In the genomic region with DNA sequence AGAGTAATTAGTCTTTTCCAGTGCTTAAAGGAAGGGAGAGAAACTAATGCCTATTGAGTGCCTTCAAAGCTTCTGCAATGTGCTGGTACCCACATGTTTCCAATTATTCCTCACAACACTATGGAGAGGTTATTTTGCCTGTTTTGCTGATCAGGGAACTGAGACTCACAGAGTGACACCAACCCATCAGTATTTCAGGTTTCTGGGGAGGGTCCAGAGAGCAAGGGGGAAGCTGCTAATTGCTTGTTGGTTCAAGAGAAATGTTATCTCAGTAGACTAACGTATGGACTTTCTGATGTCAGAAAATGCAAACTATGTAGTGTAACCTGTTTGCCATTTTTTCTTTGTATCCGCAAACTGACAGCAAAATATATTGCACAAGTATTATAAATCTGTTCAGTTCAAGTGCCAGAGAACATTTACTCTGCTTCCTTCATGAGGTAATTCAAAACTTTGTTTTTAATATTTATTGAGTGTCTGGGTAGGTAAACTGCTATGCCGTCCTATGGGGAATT, we compare ENCODE assay signal across 16 cellular contexts.
DNase-seq lines count a peak whose midpoint lies in the region; TF ChIP-seq lines count a peak whose summit lies in the region.
"Had no signal": no experiment of that assay in that cellular context is flagged by ENCODE, and none has a peak within 500 bp of the region (broad histone marks: within the 10 kb centered on the region; RNA-seq: fewer than 3 reads in every experiment).

No MANE protein-coding gene starts in this region.

- H3K4me1 ChIP-seq in endodermal cell (ENCODE audit: control insufficient read depth, insufficient read depth, low read length) = peaks cover 12% of the 10 kb centered on the region
- H3K4me1 ChIP-seq in SJCRH30 = no peaks in the 10 kb centered on the region
- H3K4me1 ChIP-seq in prostate gland (replicated peaks) = no peaks in the 10 kb centered on the region

- no peak overlapping the region for H3K4me3 Mint-ChIP-seq in endodermal cell
- H3K4me3 Mint-ChIP-seq in mesothelial cell of epicardium = no peak overlapping the region
- H3K4me3 Mint-ChIP-seq in type B pancreatic cell = peak overlapping the region; percentile 21
- H3K4me3 Mint-ChIP-seq: CD4-positive, CD25-positive, alpha-beta regulatory T cell; CD8-positive, alpha-beta memory T cell; GM23338 had no signal

- H3K4me1 Mint-ChIP-seq in endodermal cell = peaks cover 16% of the 10 kb centered on the region
- H3K4me1 Mint-ChIP-seq in mesothelial cell of epicardium = peaks cover 75% of the 10 kb centered on the region
- peaks cover 59% of the 10 kb centered on the region for H3K4me1 Mint-ChIP-seq in type B pancreatic cell (ENCODE audit: unreplicated experiment)
- H3K4me1 Mint-ChIP-seq: CD4-positive, CD25-positive, alpha-beta regulatory T cell; CD8-positive, alpha-beta memory T cell; GM23338 had no signal

- no peak for TF ChIP-seq POLR2A in prostate gland (IDR thresholded peaks at IDR 0.05)

- POLR2A ChIA-PET in HEK293T (lab: Yijun Ruan, JAX) = no interaction called here

- H3K36me3 Mint-ChIP-seq in endodermal cell (ENCODE audit: low read depth) (no peaks in the 10 kb centered on the region), mesothelial cell of epicardium (no peaks in the 10 kb centered on the region), type B pancreatic cell (no peaks in the 10 kb centered on the region)
- H3K36me3 Mint-ChIP-seq: CD4-positive, CD25-positive, alpha-beta regulatory T cell; CD8-positive, alpha-beta memory T cell had no signal

- H3K4me3 ChIP-seq in endodermal cell (ENCODE audit: low read length) = no peak overlapping the region
- no peak overlapping the region for H3K4me3 ChIP-seq in SJCRH30
- no peak overlapping the region for H3K4me3 ChIP-seq in prostate gland
- H3K4me3 ChIP-seq: GM23338 had no signal

- H3K27ac Mint-ChIP-seq in endodermal cell (no peak overlapping the region), mesothelial cell of epicardium (peak overlapping the region; percentile 95), type B pancreatic cell (peak overlapping the region; percentile 88)
- H3K27ac Mint-ChIP-seq: CD4-positive, CD25-positive, alpha-beta regulatory T cell; CD8-positive, alpha-beta memory T cell; GM23338 had no signal

- WGBS in endodermal cell (ENCODE audit: insufficient coverage in 1 of 2, insufficient read length in 1 of 2), 2 experiments = 88 to 100% methylated on average over 1 to 3 of the region's 3 CpGs
- WGBS in prostate gland = 42% methylated on average over 3 of the region's 3 CpGs

- H3K9ac ChIP-seq in endodermal cell (ENCODE audit: extremely low read depth, low read length, poor library complexity, severe bottlenecking) = no peak overlapping the region

- CTCF ChIA-PET in HEK293T (lab: Yijun Ruan, JAX) = no interaction called here

- H3K27ac ChIP-seq in endodermal cell (ENCODE audit: low read depth, low read length) = no peak overlapping the region
- no peak overlapping the region for H3K27ac ChIP-seq in SJCRH30
- H3K27ac ChIP-seq in prostate gland = no peak overlapping the region

- DNase-seq in HEK293T (ENCODE audit: extremely low spot score) (no peak), endodermal cell (peak; percentile 10), mesothelial cell of epicardium (ENCODE audit: low spot score in 2 of 2, unreplicated experiment in 2 of 2) (no peak), type B pancreatic cell (ENCODE audit: extremely low spot score, unreplicated experiment) (no peak), SJCRH30 (no peak), head of caudate nucleus (no peak), prostate gland (ENCODE audit: low spot score) (no peak)
- DNase-seq: ACHN; BE2C; C1 segment of cervical spinal cord; CD4-positive, CD25-positive, alpha-beta regulatory T cell; CD8-positive, alpha-beta memory T cell; COR-L47; H7; IMR-90 had no signal

- TF ChIP-seq CTCF in endodermal cell (conservative IDR thresholded peaks at IDR 0.05) (no peak), mesothelial cell of epicardium (IDR thresholded peaks at IDR 0.05; ENCODE audit: unreplicated experiment) (no peak), type B pancreatic cell (conservative IDR thresholded peaks at IDR 0.05) (no peak), prostate gland (IDR thresholded peaks at IDR 0.05) (no peak)

- H3K9me3 Mint-ChIP-seq in endodermal cell (peaks cover 6% of the 10 kb centered on the region), mesothelial cell of epicardium (no peaks in the 10 kb centered on the region), type B pancreatic cell (peaks cover 4% of the 10 kb centered on the region)
- H3K9me3 Mint-ChIP-seq: GM23338 had no signal

- H3K36me3 ChIP-seq in endodermal cell (ENCODE audit: control insufficient read depth, insufficient read depth, low read length) (no peaks in the 10 kb centered on the region), SJCRH30 (no peaks in the 10 kb centered on the region), prostate gland (no peaks in the 10 kb centered on the region)
- H3K36me3 ChIP-seq: BE2C had no signal

- H3K27me3 Mint-ChIP-seq in endodermal cell (ENCODE audit: insufficient read depth) (peaks cover 90% of the 10 kb centered on the region), mesothelial cell of epicardium (ENCODE audit: low read depth) (no peaks in the 10 kb centered on the region), type B pancreatic cell (peaks cover 6% of the 10 kb centered on the region)
- H3K27me3 Mint-ChIP-seq: CD4-positive, CD25-positive, alpha-beta regulatory T cell had no signal

- intact Hi-C loops in head of caudate nucleus (cut with DNase I) = no loop called here
- intact Hi-C loops in prostate gland (cut with DNase I) = no loop called here

- H3K9me3 ChIP-seq in endodermal cell (ENCODE audit: control insufficient read depth, low read length) (peaks cover 4% of the 10 kb centered on the region), SJCRH30 (replicated peaks) (no peaks in the 10 kb centered on the region), prostate gland (no peaks in the 10 kb centered on the region)
- H3K9me3 ChIP-seq: BE2C had no signal

- H3K27me3 ChIP-seq in endodermal cell (ENCODE audit: control insufficient read depth, insufficient read depth, low read length, poor library complexity, severe bottlenecking) (peaks cover 75% of the 10 kb centered on the region), SJCRH30 (no peaks in the 10 kb centered on the region), prostate gland (replicated peaks; ENCODE audit: insufficient read depth) (no peaks in the 10 kb centered on the region)
- H3K27me3 ChIP-seq: BE2C had no signal

TF ChIP-seq in HEK293T, 16 proteins besides CTCF, POLR2A, EP300 and RAD21:
- TF ChIP-seq TARDBP (IDR thresholded peaks at IDR 0.05) = no peak
- TF ChIP-seq SUZ12 (IDR thresholded peaks at IDR 0.05) = no peak
- TF ChIP-seq HDGF (IDR thresholded peaks at IDR 0.05; ENCODE audit: borderline replicate concordance) = no peak
- TF ChIP-seq, protein P1, sequence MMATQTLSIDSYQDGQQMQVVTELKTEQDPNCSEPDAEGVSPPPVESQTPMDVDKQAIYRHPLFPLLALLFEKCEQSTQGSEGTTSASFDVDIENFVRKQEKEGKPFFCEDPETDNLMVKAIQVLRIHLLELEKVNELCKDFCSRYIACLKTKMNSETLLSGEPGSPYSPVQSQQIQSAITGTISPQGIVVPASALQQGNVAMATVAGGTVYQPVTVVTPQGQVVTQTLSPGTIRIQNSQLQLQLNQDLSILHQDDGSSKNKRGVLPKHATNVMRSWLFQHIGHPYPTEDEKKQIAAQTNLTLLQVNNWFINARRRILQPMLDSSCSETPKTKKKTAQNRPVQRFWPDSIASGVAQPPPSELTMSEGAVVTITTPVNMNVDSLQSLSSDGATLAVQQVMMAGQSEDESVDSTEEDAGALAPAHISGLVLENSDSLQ (IDR thresholded peaks at IDR 0.05) = 0 out of 2 replicates have a peak, but pooled peaks have one; percentile 2
